7 cellular contexts compared by ENCODE assay signal in genomic region chr18:29873211-29873610, GRCh38.
"Had no signal": no experiment of that assay in that cellular context is flagged by ENCODE, and none has a peak within 500 bp of the region (broad histone marks: within the 10 kb centered on the region; RNA-seq: fewer than 3 reads in every experiment).

No MANE protein-coding gene starts in this region.

- H3K27ac ChIP-seq: GM23248, HL-60 had no signal

- H3K9ac ChIP-seq: GM23248 had no signal

- ATAC-seq: HepG2 had no signal

- DNase-seq: GM23248, GOT3, H9, HCEC 1CT had no signal

- H2AFZ ChIP-seq: GM23248 had no signal

- FAIRE-seq: H54, HepG2 had no signal

- H3K4me3 ChIP-seq: GM23248 had no signal
